ENCODE assay signal across 2 cellular contexts in the genomic region with DNA sequence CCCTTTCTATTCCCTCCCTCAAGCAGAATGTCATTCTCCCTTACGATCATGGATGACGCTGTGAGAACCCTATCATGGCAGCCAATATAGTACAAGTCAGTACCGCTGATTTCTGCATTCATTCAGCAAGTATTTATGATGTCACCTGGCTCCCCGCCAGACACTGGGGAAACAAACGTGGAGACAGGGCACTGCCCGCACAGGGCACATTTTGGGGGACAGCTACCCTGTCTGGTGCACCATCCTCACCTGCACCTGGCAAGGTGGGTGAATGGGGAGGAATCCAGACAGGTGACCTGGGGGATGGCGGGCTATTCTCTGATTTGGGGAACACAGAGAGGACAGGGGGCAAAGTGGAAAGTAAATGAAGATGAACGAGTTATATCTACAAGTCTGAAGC.
TF ChIP-seq lines count a peak whose summit lies in the region.

No MANE protein-coding gene starts in this region.

TF ChIP-seq in HEK293, 187 proteins besides CTCF, POLR2A, EP300 and RAD21:
- TF ChIP-seq, protein P1, sequence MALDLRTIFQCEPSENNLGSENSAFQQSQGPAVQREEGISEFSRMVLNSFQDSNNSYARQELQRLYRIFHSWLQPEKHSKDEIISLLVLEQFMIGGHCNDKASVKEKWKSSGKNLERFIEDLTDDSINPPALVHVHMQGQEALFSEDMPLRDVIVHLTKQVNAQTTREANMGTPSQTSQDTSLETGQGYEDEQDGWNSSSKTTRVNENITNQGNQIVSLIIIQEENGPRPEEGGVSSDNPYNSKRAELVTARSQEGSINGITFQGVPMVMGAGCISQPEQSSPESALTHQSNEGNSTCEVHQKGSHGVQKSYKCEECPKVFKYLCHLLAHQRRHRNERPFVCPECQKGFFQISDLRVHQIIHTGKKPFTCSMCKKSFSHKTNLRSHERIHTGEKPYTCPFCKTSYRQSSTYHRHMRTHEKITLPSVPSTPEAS (tag by site-specific recombination; IDR thresholded peaks at IDR 0.05), result no peak
- TF ChIP-seq GLI2 (tag by site-specific recombination; IDR thresholded peaks at IDR 0.05; ENCODE audit: borderline replicate concordance, low read depth), result no peak
- TF ChIP-seq ZBTB8A (tag by site-specific recombination; IDR thresholded peaks at IDR 0.05), result no peak
- TF ChIP-seq ZNF24 (tag by site-specific recombination; IDR thresholded peaks at IDR 0.05), result peak; percentile 38; the same call in 1 of the 2 replicates
- 0 out of 2 replicates have a peak, but pooled peaks have one; percentile 10 for TF ChIP-seq ZBTB21 (tag by site-specific recombination; IDR thresholded peaks at IDR 0.05)
- peak; percentile 36; the same call in 1 of the 2 replicates for TF ChIP-seq ZNF391 (tag by site-specific recombination; IDR thresholded peaks at IDR 0.05; ENCODE audit: borderline replicate concordance, low read depth)
- TF ChIP-seq ZNF2 (tag by site-specific recombination; IDR thresholded peaks at IDR 0.05), result 0 out of 2 replicates have a peak, but pooled peaks have one; percentile 46
- TF ChIP-seq, protein P2, sequence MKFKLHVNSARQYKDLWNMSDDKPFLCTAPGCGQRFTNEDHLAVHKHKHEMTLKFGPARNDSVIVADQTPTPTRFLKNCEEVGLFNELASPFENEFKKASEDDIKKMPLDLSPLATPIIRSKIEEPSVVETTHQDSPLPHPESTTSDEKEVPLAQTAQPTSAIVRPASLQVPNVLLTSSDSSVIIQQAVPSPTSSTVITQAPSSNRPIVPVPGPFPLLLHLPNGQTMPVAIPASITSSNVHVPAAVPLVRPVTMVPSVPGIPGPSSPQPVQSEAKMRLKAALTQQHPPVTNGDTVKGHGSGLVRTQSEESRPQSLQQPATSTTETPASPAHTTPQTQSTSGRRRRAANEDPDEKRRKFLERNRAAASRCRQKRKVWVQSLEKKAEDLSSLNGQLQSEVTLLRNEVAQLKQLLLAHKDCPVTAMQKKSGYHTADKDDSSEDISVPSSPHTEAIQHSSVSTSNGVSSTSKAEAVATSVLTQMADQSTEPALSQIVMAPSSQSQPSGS (tag by site-specific recombination; IDR thresholded peaks at IDR 0.05; ENCODE audit: low read depth), result peak; percentile 52
- TF ChIP-seq ZBTB7A (tag by site-specific recombination; IDR thresholded peaks at IDR 0.05; ENCODE audit: low read depth), result 0 out of 2 replicates have a peak, but pooled peaks have one; percentile 22
- no peak for TF ChIP-seq SCRT2 (tag by site-specific recombination; IDR thresholded peaks at IDR 0.05)
- TF ChIP-seq, protein P3, sequence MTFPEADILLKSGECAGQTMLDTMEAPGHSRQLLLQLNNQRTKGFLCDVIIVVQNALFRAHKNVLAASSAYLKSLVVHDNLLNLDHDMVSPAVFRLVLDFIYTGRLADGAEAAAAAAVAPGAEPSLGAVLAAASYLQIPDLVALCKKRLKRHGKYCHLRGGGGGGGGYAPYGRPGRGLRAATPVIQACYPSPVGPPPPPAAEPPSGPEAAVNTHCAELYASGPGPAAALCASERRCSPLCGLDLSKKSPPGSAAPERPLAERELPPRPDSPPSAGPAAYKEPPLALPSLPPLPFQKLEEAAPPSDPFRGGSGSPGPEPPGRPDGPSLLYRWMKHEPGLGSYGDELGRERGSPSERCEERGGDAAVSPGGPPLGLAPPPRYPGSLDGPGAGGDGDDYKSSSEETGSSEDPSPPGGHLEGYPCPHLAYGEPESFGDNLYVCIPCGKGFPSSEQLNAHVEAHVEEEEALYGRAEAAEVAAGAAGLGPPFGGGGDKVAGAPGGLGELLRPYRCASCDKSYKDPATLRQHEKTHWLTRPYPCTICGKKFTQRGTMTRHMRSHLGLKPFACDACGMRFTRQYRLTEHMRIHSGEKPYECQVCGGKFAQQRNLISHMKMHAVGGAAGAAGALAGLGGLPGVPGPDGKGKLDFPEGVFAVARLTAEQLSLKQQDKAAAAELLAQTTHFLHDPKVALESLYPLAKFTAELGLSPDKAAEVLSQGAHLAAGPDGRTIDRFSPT (tag by site-specific recombination; IDR thresholded peaks at IDR 0.05), result peak; percentile 94
- no peak for TF ChIP-seq TCF7L2 (IDR thresholded peaks at IDR 0.05; ENCODE audit: borderline replicate concordance, low read depth, low read length)
- TF ChIP-seq, protein P4, sequence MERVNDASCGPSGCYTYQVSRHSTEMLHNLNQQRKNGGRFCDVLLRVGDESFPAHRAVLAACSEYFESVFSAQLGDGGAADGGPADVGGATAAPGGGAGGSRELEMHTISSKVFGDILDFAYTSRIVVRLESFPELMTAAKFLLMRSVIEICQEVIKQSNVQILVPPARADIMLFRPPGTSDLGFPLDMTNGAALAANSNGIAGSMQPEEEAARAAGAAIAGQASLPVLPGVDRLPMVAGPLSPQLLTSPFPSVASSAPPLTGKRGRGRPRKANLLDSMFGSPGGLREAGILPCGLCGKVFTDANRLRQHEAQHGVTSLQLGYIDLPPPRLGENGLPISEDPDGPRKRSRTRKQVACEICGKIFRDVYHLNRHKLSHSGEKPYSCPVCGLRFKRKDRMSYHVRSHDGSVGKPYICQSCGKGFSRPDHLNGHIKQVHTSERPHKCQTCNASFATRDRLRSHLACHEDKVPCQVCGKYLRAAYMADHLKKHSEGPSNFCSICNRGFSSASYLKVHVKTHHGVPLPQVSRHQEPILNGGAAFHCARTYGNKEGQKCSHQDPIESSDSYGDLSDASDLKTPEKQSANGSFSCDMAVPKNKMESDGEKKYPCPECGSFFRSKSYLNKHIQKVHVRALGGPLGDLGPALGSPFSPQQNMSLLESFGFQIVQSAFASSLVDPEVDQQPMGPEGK (tag by site-specific recombination; IDR thresholded peaks at IDR 0.05), result peak; percentile 27; the same call in 1 of the 2 replicates
- peak; percentile 80 for TF ChIP-seq ZNF629 (tag by site-specific recombination; IDR thresholded peaks at IDR 0.05)
- TF ChIP-seq ZBTB17 (tag by site-specific recombination; IDR thresholded peaks at IDR 0.05), result peak; percentile 14; the same call in 1 of the 2 replicates

TF ChIP-seq in K562, 482 proteins besides CTCF, POLR2A, EP300 and RAD21 (continued from another document):
- TF ChIP-seq, protein P5, sequence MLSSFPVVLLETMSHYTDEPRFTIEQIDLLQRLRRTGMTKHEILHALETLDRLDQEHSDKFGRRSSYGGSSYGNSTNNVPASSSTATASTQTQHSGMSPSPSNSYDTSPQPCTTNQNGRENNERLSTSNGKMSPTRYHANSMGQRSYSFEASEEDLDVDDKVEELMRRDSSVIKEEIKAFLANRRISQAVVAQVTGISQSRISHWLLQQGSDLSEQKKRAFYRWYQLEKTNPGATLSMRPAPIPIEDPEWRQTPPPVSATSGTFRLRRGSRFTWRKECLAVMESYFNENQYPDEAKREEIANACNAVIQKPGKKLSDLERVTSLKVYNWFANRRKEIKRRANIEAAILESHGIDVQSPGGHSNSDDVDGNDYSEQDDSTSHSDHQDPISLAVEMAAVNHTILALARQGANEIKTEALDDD (IDR thresholded peaks at IDR 0.05), result no peak
- TF ChIP-seq HMGN3 (IDR thresholded peaks at IDR 0.05; ENCODE audit: borderline replicate concordance, extremely low read depth, insufficient read length, low read depth, low read length) (no peak), NFIC (IDR thresholded peaks at IDR 0.05) (peak; percentile 58), HDGF (IDR thresholded peaks at IDR 0.05) (no peak), HDAC2 (IDR thresholded peaks at IDR 0.05) (no peak)
- TF ChIP-seq, protein P6, sequence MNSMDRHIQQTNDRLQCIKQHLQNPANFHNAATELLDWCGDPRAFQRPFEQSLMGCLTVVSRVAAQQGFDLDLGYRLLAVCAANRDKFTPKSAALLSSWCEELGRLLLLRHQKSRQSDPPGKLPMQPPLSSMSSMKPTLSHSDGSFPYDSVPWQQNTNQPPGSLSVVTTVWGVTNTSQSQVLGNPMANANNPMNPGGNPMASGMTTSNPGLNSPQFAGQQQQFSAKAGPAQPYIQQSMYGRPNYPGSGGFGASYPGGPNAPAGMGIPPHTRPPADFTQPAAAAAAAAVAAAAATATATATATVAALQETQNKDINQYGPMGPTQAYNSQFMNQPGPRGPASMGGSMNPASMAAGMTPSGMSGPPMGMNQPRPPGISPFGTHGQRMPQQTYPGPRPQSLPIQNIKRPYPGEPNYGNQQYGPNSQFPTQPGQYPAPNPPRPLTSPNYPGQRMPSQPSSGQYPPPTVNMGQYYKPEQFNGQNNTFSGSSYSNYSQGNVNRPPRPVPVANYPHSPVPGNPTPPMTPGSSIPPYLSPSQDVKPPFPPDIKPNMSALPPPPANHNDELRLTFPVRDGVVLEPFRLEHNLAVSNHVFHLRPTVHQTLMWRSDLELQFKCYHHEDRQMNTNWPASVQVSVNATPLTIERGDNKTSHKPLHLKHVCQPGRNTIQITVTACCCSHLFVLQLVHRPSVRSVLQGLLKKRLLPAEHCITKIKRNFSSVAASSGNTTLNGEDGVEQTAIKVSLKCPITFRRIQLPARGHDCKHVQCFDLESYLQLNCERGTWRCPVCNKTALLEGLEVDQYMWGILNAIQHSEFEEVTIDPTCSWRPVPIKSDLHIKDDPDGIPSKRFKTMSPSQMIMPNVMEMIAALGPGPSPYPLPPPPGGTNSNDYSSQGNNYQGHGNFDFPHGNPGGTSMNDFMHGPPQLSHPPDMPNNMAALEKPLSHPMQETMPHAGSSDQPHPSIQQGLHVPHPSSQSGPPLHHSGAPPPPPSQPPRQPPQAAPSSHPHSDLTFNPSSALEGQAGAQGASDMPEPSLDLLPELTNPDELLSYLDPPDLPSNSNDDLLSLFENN (IDR thresholded peaks at IDR 0.05; ENCODE audit: low read depth in 2 of 2, low read length in 2 of 2), result no peak
- TF ChIP-seq, protein P7, sequence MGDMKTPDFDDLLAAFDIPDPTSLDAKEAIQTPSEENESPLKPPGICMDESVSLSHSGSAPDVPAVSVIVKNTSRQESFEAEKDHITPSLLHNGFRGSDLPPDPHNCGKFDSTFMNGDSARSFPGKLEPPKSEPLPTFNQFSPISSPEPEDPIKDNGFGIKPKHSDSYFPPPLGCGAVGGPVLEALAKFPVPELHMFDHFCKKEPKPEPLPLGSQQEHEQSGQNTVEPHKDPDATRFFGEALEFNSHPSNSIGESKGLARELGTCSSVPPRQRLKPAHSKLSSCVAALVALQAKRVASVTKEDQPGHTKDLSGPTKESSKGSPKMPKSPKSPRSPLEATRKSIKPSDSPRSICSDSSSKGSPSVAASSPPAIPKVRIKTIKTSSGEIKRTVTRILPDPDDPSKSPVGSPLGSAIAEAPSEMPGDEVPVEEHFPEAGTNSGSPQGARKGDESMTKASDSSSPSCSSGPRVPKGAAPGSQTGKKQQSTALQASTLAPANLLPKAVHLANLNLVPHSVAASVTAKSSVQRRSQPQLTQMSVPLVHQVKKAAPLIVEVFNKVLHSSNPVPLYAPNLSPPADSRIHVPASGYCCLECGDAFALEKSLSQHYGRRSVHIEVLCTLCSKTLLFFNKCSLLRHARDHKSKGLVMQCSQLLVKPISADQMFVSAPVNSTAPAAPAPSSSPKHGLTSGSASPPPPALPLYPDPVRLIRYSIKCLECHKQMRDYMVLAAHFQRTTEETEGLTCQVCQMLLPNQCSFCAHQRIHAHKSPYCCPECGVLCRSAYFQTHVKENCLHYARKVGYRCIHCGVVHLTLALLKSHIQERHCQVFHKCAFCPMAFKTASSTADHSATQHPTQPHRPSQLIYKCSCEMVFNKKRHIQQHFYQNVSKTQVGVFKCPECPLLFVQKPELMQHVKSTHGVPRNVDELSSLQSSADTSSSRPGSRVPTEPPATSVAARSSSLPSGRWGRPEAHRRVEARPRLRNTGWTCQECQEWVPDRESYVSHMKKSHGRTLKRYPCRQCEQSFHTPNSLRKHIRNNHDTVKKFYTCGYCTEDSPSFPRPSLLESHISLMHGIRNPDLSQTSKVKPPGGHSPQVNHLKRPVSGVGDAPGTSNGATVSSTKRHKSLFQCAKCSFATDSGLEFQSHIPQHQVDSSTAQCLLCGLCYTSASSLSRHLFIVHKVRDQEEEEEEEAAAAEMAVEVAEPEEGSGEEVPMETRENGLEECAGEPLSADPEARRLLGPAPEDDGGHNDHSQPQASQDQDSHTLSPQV (IDR thresholded peaks at IDR 0.05), result no peak
